19 cellular contexts compared by ENCODE assay signal in the genomic region with DNA sequence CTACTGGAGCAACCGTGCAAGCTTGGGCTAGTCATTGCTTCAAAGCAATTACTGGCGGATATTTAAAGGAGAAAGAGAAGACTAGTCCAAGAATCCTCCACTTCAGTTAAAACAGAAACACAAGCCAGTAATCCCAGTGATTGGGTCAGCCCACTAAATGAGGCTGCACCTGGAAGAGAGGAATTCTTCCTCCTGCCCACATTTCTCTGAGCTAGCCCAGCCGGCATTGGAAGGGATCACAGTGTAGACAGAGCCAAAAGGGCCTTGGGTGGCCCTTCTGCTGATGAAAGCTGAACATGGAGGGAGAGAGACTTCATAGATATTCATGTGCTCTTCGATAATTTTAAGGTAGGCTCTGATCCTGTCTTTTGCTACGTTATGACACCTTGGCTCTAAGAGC.
"Had no signal": no experiment of that assay in that cellular context is flagged by ENCODE, and none has a peak within 500 bp of the region (broad histone marks: within the 10 kb centered on the region; RNA-seq: fewer than 3 reads in every experiment).

No MANE protein-coding gene starts in this region.

- H3K36me3 ChIP-seq: WERI-Rb-1 had no signal

- H3K27ac Mint-ChIP-seq: activated naive CD8-positive, alpha-beta T cell; T-helper 2 cell treated with Interferon-gamma antibody and Interleukin-4, amounts not matched to agents 5 μg/mL and 100 μg/mL, for 36 hours had no signal

- H3K4me3 Mint-ChIP-seq: activated naive CD8-positive, alpha-beta T cell; central memory CD8-positive, alpha-beta T cell; nephron; T-helper 2 cell treated with Interferon-gamma antibody and Interleukin-4, amounts not matched to agents 5 μg/mL and 100 μg/mL, for 36 hours had no signal

- H3K27me3 Mint-ChIP-seq: central memory CD8-positive, alpha-beta T cell had no signal

- H3K36me3 Mint-ChIP-seq: activated naive CD8-positive, alpha-beta T cell had no signal

- H3K9me3 Mint-ChIP-seq: central memory CD8-positive, alpha-beta T cell; nephron; T-helper 2 cell treated with Interferon-gamma antibody and Interleukin-4, amounts not matched to agents 5 μg/mL and 100 μg/mL, for 36 hours had no signal

- H3K4me3 ChIP-seq: esophagus muscularis mucosa, heart left ventricle, psoas muscle, right atrium auricular region, thyroid gland had no signal

- ATAC-seq: heart left ventricle, left colon, psoas muscle had no signal

- H3K4me1 ChIP-seq: esophagus muscularis mucosa had no signal

- H3K27ac ChIP-seq: esophagus muscularis mucosa, heart left ventricle, right atrium auricular region, WERI-Rb-1 had no signal

- H3K4me1 Mint-ChIP-seq: central memory CD8-positive, alpha-beta T cell had no signal

- H3K9me3 ChIP-seq: esophagus muscularis mucosa, heart left ventricle, psoas muscle, right atrium auricular region, thyroid gland had no signal

- DNase-seq: activated CD4-positive, alpha-beta T cell treated with anti-CD3 and anti-CD28 coated beads for 1 hour; activated T-cell treated with anti-CD3 and anti-CD28 coated beads, Interleukin-2, amount 50 U/mL, for 1 hour; effector memory CD4-positive, alpha-beta T cell; heart left ventricle; left colon; mesenchymal stem cell; occipital lobe; psoas muscle; stimulated activated CD4-positive, alpha-beta T cell treated with anti-CD3 and anti-CD28 coated beads, Interleukin-4, amount 100 ng/mL, for 24 hours; stimulated activated naive CD4-positive, alpha-beta T cell treated with Interleukin-2 at 50 U/mL for 16 hours; substantia nigra; thyroid gland; WERI-Rb-1 had no signal

- H3K27me3 ChIP-seq: esophagus muscularis mucosa, heart left ventricle, right atrium auricular region, thyroid gland had no signal
